14 cellular contexts compared by ENCODE assay signal in the genomic region with DNA sequence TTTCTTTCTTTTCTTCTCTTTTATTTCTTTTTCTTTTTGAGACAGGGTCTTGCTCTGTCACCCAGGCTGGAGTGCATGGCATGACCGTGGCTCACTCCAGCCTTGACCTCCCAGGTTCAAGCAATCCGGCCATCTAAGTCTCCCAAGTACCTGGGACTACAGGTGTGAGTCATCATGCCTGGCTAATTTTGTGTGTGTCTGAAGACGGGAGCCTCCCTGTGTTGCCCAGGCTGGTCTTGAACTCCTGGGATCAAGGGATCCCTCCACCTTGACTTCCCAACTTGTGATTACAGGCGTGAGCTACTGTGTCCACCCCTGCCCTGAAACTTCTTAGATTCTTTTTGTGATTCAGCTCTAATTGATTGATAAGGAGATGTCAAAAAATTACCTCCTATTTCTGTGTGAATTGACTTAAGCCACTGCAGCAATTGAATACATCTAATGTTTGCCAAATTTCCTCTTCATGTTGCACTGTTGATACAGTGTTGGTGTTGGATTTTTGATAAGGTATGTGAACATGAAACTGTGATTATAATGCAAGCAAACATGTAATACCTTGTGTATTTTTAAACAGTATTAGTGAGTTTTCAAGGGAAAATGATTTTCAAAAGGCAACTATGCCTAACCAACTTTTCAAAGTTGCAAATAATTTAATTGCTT.
"Had no signal": no experiment of that assay in that cellular context is flagged by ENCODE, and none has a peak within 500 bp of the region (broad histone marks: within the 10 kb centered on the region; RNA-seq: fewer than 3 reads in every experiment).

No MANE protein-coding gene starts in this region.

- H3K4me3 Mint-ChIP-seq: activated B cell treated with CpG ODN at 0.5 μM for 24 hours; activated CD4-positive, alpha-beta T cell treated with anti-CD3 and anti-CD28 coated beads, Interleukin-2, amount 10 ng/mL, durations not matched to agents 24 days and 14 days; endodermal cell; naive thymus-derived CD8-positive, alpha-beta T cell; stimulated activated memory B cell treated with anti-CD40 and anti-IgM and Interleukin-4, amounts not matched to agents 10 μg/mL and 1 μg/mL and 100 μg/mL, for 72 hours; T-helper 2 cell treated with Interferon-gamma antibody and Interleukin-4, amounts not matched to agents 5 μg/mL and 100 μg/mL, for 36 hours had no signal

- H3K9me3 Mint-ChIP-seq: activated B cell treated with CpG ODN at 0.5 μM for 24 hours; activated CD4-positive, alpha-beta T cell treated with anti-CD3 and anti-CD28 coated beads, Interleukin-2, amount 10 ng/mL, durations not matched to agents 24 days and 14 days; stimulated activated memory B cell treated with anti-CD40 and anti-IgM and Interleukin-4, amounts not matched to agents 10 μg/mL and 1 μg/mL and 100 μg/mL, for 72 hours; T-helper 2 cell treated with Interferon-gamma antibody and Interleukin-4, amounts not matched to agents 5 μg/mL and 100 μg/mL, for 36 hours had no signal

- H3K27ac ChIP-seq: dorsolateral prefrontal cortex, neutrophil, tibial nerve had no signal

- H3K4me1 ChIP-seq: tibial nerve had no signal

- ATAC-seq: naive thymus-derived CD8-positive, alpha-beta T cell; stimulated activated memory B cell treated with anti-CD40 and anti-IgM and Interleukin-4, amounts not matched to agents 10 μg/mL and 1 μg/mL and 100 μg/mL, for 72 hours had no signal

- H3K27ac Mint-ChIP-seq: activated B cell treated with CpG ODN at 0.5 μM for 24 hours; activated CD4-positive, alpha-beta T cell treated with anti-CD3 and anti-CD28 coated beads, Interleukin-2, amount 10 ng/mL, durations not matched to agents 24 days and 14 days; endodermal cell; naive thymus-derived CD8-positive, alpha-beta T cell; stimulated activated memory B cell treated with anti-CD40 and anti-IgM and Interleukin-4, amounts not matched to agents 10 μg/mL and 1 μg/mL and 100 μg/mL, for 72 hours; T-helper 2 cell treated with Interferon-gamma antibody and Interleukin-4, amounts not matched to agents 5 μg/mL and 100 μg/mL, for 36 hours had no signal

- DNase-seq: activated B cell treated with CpG ODN at 0.5 μM for 24 hours; activated CD4-positive, alpha-beta T cell treated with anti-CD3 and anti-CD28 coated beads, Interleukin-2, amount 10 ng/mL, durations not matched to agents 24 days and 14 days; activated CD8-positive, alpha-beta memory T cell treated with anti-CD3 and anti-CD28 coated beads for 24 hours; activated naive CD4-positive, alpha-beta T cell treated with Interleukin-2 at 50 U/mL for 16 hours; aorta; dorsolateral prefrontal cortex; endodermal cell; naive thymus-derived CD8-positive, alpha-beta T cell; retina; stimulated activated CD4-positive, alpha-beta T cell treated with anti-CD3 and anti-CD28 coated beads, Interleukin-2, amount 100 ng/mL, for 48 hours had no signal

- H3K4me1 Mint-ChIP-seq: activated B cell treated with CpG ODN at 0.5 μM for 24 hours; activated CD4-positive, alpha-beta T cell treated with anti-CD3 and anti-CD28 coated beads, Interleukin-2, amount 10 ng/mL, durations not matched to agents 24 days and 14 days; naive thymus-derived CD8-positive, alpha-beta T cell; stimulated activated memory B cell treated with anti-CD40 and anti-IgM and Interleukin-4, amounts not matched to agents 10 μg/mL and 1 μg/mL and 100 μg/mL, for 72 hours had no signal

- H3K9me3 ChIP-seq: neutrophil, tibial nerve had no signal

- H3K4me3 ChIP-seq: dorsolateral prefrontal cortex, tibial nerve had no signal

- H3K27me3 ChIP-seq: dorsolateral prefrontal cortex, neutrophil, tibial nerve had no signal
